Comparison of ENCODE assay signal across 1 cellular context in genomic region chr3:186594591-186595113, GRCh38.
A peak's percentile ranks its signal among the peaks of the same experiment; 100 is the strongest.
TF ChIP-seq lines count a peak whose summit lies in the region.

No MANE protein-coding gene starts in this region.

TF ChIP-seq in HepG2, 621 proteins besides CTCF, POLR2A, EP300 and RAD21 (continued from another document and continues in another):
- TF ChIP-seq HNRNPL (IDR thresholded peaks at IDR 0.05; ENCODE audit: low read depth, low read length), result 0 out of 2 replicates have a peak, but pooled peaks have one; percentile 19
- TF ChIP-seq ZNF564 (CRISPR knock-in tag; IDR thresholded peaks at IDR 0.05), result no peak
- TF ChIP-seq ZNF598 (CRISPR knock-in tag; IDR thresholded peaks at IDR 0.05; ENCODE audit: borderline replicate concordance), result no peak
- TF ChIP-seq ZSCAN21 (CRISPR knock-in tag; IDR thresholded peaks at IDR 0.05; ENCODE audit: borderline replicate concordance), result 0 out of 2 replicates have a peak, but pooled peaks have one; percentile 44
- no peak for TF ChIP-seq JDP2 (CRISPR knock-in tag; IDR thresholded peaks at IDR 0.05; ENCODE audit: borderline replicate concordance)
- no peak for TF ChIP-seq MAF1 (CRISPR knock-in tag; IDR thresholded peaks at IDR 0.05; ENCODE audit: borderline replicate concordance)
- TF ChIP-seq NCOA2 (CRISPR knock-in tag; IDR thresholded peaks at IDR 0.05), result peak; percentile 20; the same call in 1 of the 2 replicates
- TF ChIP-seq NR3C1 (CRISPR knock-in tag; IDR thresholded peaks at IDR 0.05), result no peak
- TF ChIP-seq HMGA1 (CRISPR knock-in tag; conservative IDR thresholded peaks at IDR 0.05), result no peak
- no peak for TF ChIP-seq RERE (CRISPR knock-in tag; IDR thresholded peaks at IDR 0.05; ENCODE audit: low read depth)
- TF ChIP-seq SKIL (CRISPR knock-in tag; IDR thresholded peaks at IDR 0.05; ENCODE audit: borderline replicate concordance), result no peak
- TF ChIP-seq ZNF451 (CRISPR knock-in tag; IDR thresholded peaks at IDR 0.05), result no peak
- no peak for TF ChIP-seq MLXIP (CRISPR knock-in tag; IDR thresholded peaks at IDR 0.05; ENCODE audit: borderline replicate concordance)
- no peak for TF ChIP-seq FOXA1 (IDR thresholded peaks at IDR 0.05)
- no peak for TF ChIP-seq FOXA1 (CRISPR knock-in tag; IDR thresholded peaks at IDR 0.05)
- TF ChIP-seq NR2C2 (CRISPR knock-in tag; IDR thresholded peaks at IDR 0.05; ENCODE audit: borderline replicate concordance), result no peak; the same call in 1 of the 2 replicates
- no peak for TF ChIP-seq PRDM10 (CRISPR knock-in tag; IDR thresholded peaks at IDR 0.05; ENCODE audit: low read depth)
- no peak for TF ChIP-seq ZBTB39 (CRISPR knock-in tag; IDR thresholded peaks at IDR 0.05)
- TF ChIP-seq ZNF362 (CRISPR knock-in tag; IDR thresholded peaks at IDR 0.05; ENCODE audit: borderline replicate concordance), result no peak
- TF ChIP-seq ERF (CRISPR knock-in tag; IDR thresholded peaks at IDR 0.05), result no peak
- peak; percentile 50; the same call in 1 of the 2 replicates for TF ChIP-seq ZGPAT (CRISPR knock-in tag; IDR thresholded peaks at IDR 0.05)
- peak; percentile 55; the same call in 1 of the 2 replicates for TF ChIP-seq MYC (CRISPR knock-in tag; IDR thresholded peaks at IDR 0.05; ENCODE audit: borderline replicate concordance)
- peak; percentile 69 for TF ChIP-seq BHLHE40 (IDR thresholded peaks at IDR 0.05; ENCODE audit: low read length)
- 0 out of 2 replicates have a peak, but pooled peaks have one; percentile 16 for TF ChIP-seq ZNF644 (CRISPR knock-in tag; IDR thresholded peaks at IDR 0.05; ENCODE audit: low read depth)
- TF ChIP-seq AKAP8 (CRISPR knock-in tag; IDR thresholded peaks at IDR 0.05), result no peak
- no peak for TF ChIP-seq KDM3A (CRISPR knock-in tag; IDR thresholded peaks at IDR 0.05; ENCODE audit: low read depth)
- TF ChIP-seq MBD4 (IDR thresholded peaks at IDR 0.05; ENCODE audit: borderline replicate concordance, low read length), result no peak
- no peak for TF ChIP-seq PHB2 (IDR thresholded peaks at IDR 0.05; ENCODE audit: partially characterized antibody)
- TF ChIP-seq BRD4 (CRISPR knock-in tag; IDR thresholded peaks at IDR 0.05), result 0 out of 2 replicates have a peak, but pooled peaks have one; percentile 68
- TF ChIP-seq PLRG1 (conservative IDR thresholded peaks at IDR 0.05), result no peak
- no peak; the same call in 1 of the 2 replicates for TF ChIP-seq SMAD1 (CRISPR knock-in tag; IDR thresholded peaks at IDR 0.05; ENCODE audit: borderline replicate concordance, low read depth)
- no peak for TF ChIP-seq ZNF672 (CRISPR knock-in tag; IDR thresholded peaks at IDR 0.05)
- no peak for TF ChIP-seq ZNF17 (CRISPR knock-in tag; IDR thresholded peaks at IDR 0.05)
- TF ChIP-seq RCOR2 (CRISPR knock-in tag; IDR thresholded peaks at IDR 0.05), result no peak
- TF ChIP-seq ZSCAN20 (CRISPR knock-in tag; IDR thresholded peaks at IDR 0.05; ENCODE audit: borderline replicate concordance), result no peak
- TF ChIP-seq MIXL1 (CRISPR knock-in tag; IDR thresholded peaks at IDR 0.05), result no peak
- TF ChIP-seq RFX3 (CRISPR knock-in tag; IDR thresholded peaks at IDR 0.05), result no peak
- no peak for TF ChIP-seq UBTF (CRISPR knock-in tag; IDR thresholded peaks at IDR 0.05)
- no peak for TF ChIP-seq ZBTB21 (CRISPR knock-in tag; IDR thresholded peaks at IDR 0.05)
- no peak for TF ChIP-seq ZNF550 (CRISPR knock-in tag; IDR thresholded peaks at IDR 0.05; ENCODE audit: borderline replicate concordance)
- TF ChIP-seq ARNTL (CRISPR knock-in tag; IDR thresholded peaks at IDR 0.05), result peak; percentile 92
- no peak for TF ChIP-seq ZNF652 (CRISPR knock-in tag; IDR thresholded peaks at IDR 0.05; ENCODE audit: borderline replicate concordance, low read depth)
